Comparison of ENCODE assay signal across 17 cellular contexts in the genomic region with DNA sequence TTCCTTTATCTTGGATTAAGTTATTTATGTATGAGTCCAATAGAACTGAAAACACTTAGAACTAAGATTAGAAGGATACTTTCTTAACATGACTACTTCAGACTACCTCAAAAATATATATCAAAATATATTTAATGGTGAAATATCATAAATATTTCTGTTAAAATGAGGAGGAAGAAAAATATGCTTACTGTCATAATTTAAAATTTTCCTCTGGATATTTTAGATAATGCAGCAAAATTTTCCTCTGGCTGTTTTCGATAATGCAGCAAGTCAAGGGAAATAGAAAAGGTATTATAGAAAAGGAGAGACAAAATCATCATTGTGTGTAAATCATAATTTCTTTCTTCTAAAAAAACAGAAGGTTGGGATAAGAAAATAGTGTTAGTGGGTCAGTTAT.
A peak's percentile ranks its signal among the peaks of the same experiment; 100 is the strongest.
DNase-seq lines count a peak whose midpoint lies in the region; ATAC-seq and TF ChIP-seq lines count a peak whose summit lies in the region.
"Had no signal": no experiment of that assay in that cellular context is flagged by ENCODE, and none has a peak within 500 bp of the region (broad histone marks: within the 10 kb centered on the region; RNA-seq: fewer than 3 reads in every experiment).

No MANE protein-coding gene starts in this region.

- H3K4me1 Mint-ChIP-seq in nephron progenitor cell: peaks cover 22% of the 10 kb centered on the region

- H3K36me3 ChIP-seq in ACC112 (ENCODE audit: insufficient read depth, low read length): no peaks in the 10 kb centered on the region
- no peaks in the 10 kb centered on the region for H3K36me3 ChIP-seq in endocrine pancreas (ENCODE audit: control insufficient read depth, insufficient read depth, low read length)
- H3K36me3 ChIP-seq in mesendoderm (ENCODE audit: control insufficient read depth, insufficient read depth, low read length): no peaks in the 10 kb centered on the region
- H3K36me3 ChIP-seq in PC-9 (ENCODE audit: low read depth): no peaks in the 10 kb centered on the region

- no peaks in the 10 kb centered on the region for H4K20me1 ChIP-seq in PC-9 (ENCODE audit: insufficient read depth)

- peak overlapping the region; percentile 70 for H3K4me3 Mint-ChIP-seq in nephron progenitor cell
- H3K4me3 Mint-ChIP-seq: activated naive CD4-positive, alpha-beta T cell treated with anti-CD3 and anti-CD28 coated beads, Interleukin-2, amount 10 ng/mL, durations not matched to agents 7 days and 5 days had no signal

- DNase-seq in NB4 (ENCODE audit: low read depth) (no peak), nephron progenitor cell (no peak), mesendoderm (no peak), PC-9 (no peak)
- DNase-seq: activated T-cell treated with anti-CD3 and anti-CD28 coated beads for 4 hours; COR-L47; effector memory CD4-positive, alpha-beta T cell; NK-92 treated with Interleukin-12 subunit alpha and Interleukin-12 subunit beta, amount 100 ng/mL, for 24 hours; occipital lobe; stimulated activated CD4-positive, alpha-beta T cell treated with anti-CD3 and anti-CD28 coated beads, Interleukin-12 subunit alpha, Interleukin-12 subunit beta, amount 100 ng/mL, for 4 hours had no signal

- H2AK5ac ChIP-seq in mesendoderm (ENCODE audit: low read length): no peak overlapping the region

- H3K9me3 Mint-ChIP-seq in nephron progenitor cell: peaks cover 3% of the 10 kb centered on the region
- H3K9me3 Mint-ChIP-seq: activated naive CD4-positive, alpha-beta T cell treated with anti-CD3 and anti-CD28 coated beads, Interleukin-2, amount 10 ng/mL, durations not matched to agents 7 days and 5 days had no signal

- BruUV-seq in PC-9 (replicated peaks; lab: Mats Ljungman, UMichigan): no TSS peak

- H2AFZ ChIP-seq in ACC112 (ENCODE audit: low read length, unreplicated experiment) (peak overlapping the region; percentile 77), PC-9 (no peak overlapping the region)

- TF ChIP-seq POLR2A in NB4 (IDR thresholded peaks at IDR 0.05; ENCODE audit: extremely low read depth, insufficient read length): no peak

- H3K4ac ChIP-seq in mesendoderm (ENCODE audit: low read depth, low read length): no peak overlapping the region

- WGBS in mesendoderm (ENCODE audit: extremely low coverage, insufficient coverage, low lambda C conversion rate): no CpG with 5 or more reads among the region's 1 CpG

- no peak overlapping the region for H2BK5ac ChIP-seq in mesendoderm (ENCODE audit: low read length)

- no peak overlapping the region for H3K56ac ChIP-seq in mesendoderm (ENCODE audit: low read length)

- H3K27me3 Mint-ChIP-seq in nephron progenitor cell (ENCODE audit: low read depth, poor library complexity): peaks cover 3% of the 10 kb centered on the region

- no peak overlapping the region for H2BK120ac ChIP-seq in mesendoderm (ENCODE audit: low read depth, low read length)

- intact Hi-C loops in PC-9 (cut with micrococcal nuclease; ENCODE audit: unreplicated experiment): loop anchor here (5.0 kb wide), 1 partner anchor 1589 kb away; no protein-coding TSS in a partner anchor

- H3K4me1 ChIP-seq in ACC112 (ENCODE audit: control insufficient read depth, insufficient read depth, low read length, unreplicated experiment): no peaks in the 10 kb centered on the region
- peaks cover 4% of the 10 kb centered on the region for H3K4me1 ChIP-seq in endocrine pancreas (ENCODE audit: control insufficient read depth, insufficient read depth, low read length)
- peaks cover 1% of the 10 kb centered on the region for H3K4me1 ChIP-seq in mesendoderm (ENCODE audit: control insufficient read depth, low read depth, low read length)
- no peaks in the 10 kb centered on the region for H3K4me1 ChIP-seq in PC-9 (replicated peaks; ENCODE audit: insufficient read depth)

- H3K27ac Mint-ChIP-seq in nephron progenitor cell: no peak overlapping the region
- H3K27ac Mint-ChIP-seq: activated CD4-positive, alpha-beta T cell treated with anti-CD3 and anti-CD28 coated beads, Interleukin-2, amount 10 ng/mL, durations not matched to agents 24 days and 14 days; activated naive CD4-positive, alpha-beta T cell treated with anti-CD3 and anti-CD28 coated beads, Interleukin-2, amount 10 ng/mL, durations not matched to agents 7 days and 5 days had no signal

- H3K27ac ChIP-seq in ACC112 (ENCODE audit: low read depth, low read length): peak overlapping the region; percentile 46
- no peak overlapping the region for H3K27ac ChIP-seq in mesendoderm (ENCODE audit: low read depth, low read length)
- H3K27ac ChIP-seq in PC-9: no peak overlapping the region

- H3F3A ChIP-seq in PC-9 (ENCODE audit: insufficient read depth, low read depth): no peaks in the 10 kb centered on the region

- no peaks in the 10 kb centered on the region for H3K79me1 ChIP-seq in mesendoderm (ENCODE audit: low read length)

- H4K8ac ChIP-seq in mesendoderm (ENCODE audit: low read depth, low read length): no peak overlapping the region

- H3K9me3 ChIP-seq in endocrine pancreas (ENCODE audit: control insufficient read depth, low read length) (no peaks in the 10 kb centered on the region), PC-9 (ENCODE audit: insufficient read depth, low read depth) (no peaks in the 10 kb centered on the region)

- H4K5ac ChIP-seq in mesendoderm (ENCODE audit: low read length): no peak overlapping the region

- H3K18ac ChIP-seq in mesendoderm (ENCODE audit: low read length): no peak overlapping the region

- H3K27me3 ChIP-seq in ACC112 (ENCODE audit: insufficient read depth, low read length) (no peaks in the 10 kb centered on the region), endocrine pancreas (ENCODE audit: control insufficient read depth, insufficient read depth, low read length) (no peaks in the 10 kb centered on the region), mesendoderm (ENCODE audit: insufficient read depth, low read length, poor library complexity) (no peaks in the 10 kb centered on the region), PC-9 (ENCODE audit: insufficient read depth, low read depth) (no peaks in the 10 kb centered on the region)

- no peaks in the 10 kb centered on the region for H3K79me2 ChIP-seq in ACC112 (ENCODE audit: control insufficient read depth, insufficient read depth, low read length, unreplicated experiment)
- no peaks in the 10 kb centered on the region for H3K79me2 ChIP-seq in mesendoderm (ENCODE audit: control insufficient read depth, insufficient read depth, low read length)
- no peaks in the 10 kb centered on the region for H3K79me2 ChIP-seq in PC-9 (ENCODE audit: low read depth)

- peak overlapping the region; percentile 77 for H3K4me3 ChIP-seq in ACC112 (ENCODE audit: low read depth, low read length)
- H3K4me3 ChIP-seq in NB4 (ENCODE audit: low read depth, low read length): peak overlapping the region; percentile 33
- peak overlapping the region; percentile 84 for H3K4me3 ChIP-seq in endocrine pancreas (ENCODE audit: control insufficient read depth, insufficient read depth, low read length)
- H3K4me3 ChIP-seq in mesendoderm (ENCODE audit: low read length): no peak overlapping the region
- no peak overlapping the region for H3K4me3 ChIP-seq in PC-9

- H3K9ac ChIP-seq in endocrine pancreas (ENCODE audit: control insufficient read depth, insufficient read depth, low read length) (no peak overlapping the region), mesendoderm (ENCODE audit: low read length) (no peak overlapping the region)

- no peak overlapping the region for H3K23ac ChIP-seq in mesendoderm (ENCODE audit: low read length)

- TF ChIP-seq CTCF in NB4 (IDR thresholded peaks at IDR 0.05; ENCODE audit: low read depth, low read length) (no peak), nephron progenitor cell (IDR thresholded peaks at IDR 0.05) (no peak), PC-9 (conservative IDR thresholded peaks at IDR 0.05) (no peak)

- H2BK15ac ChIP-seq in mesendoderm (replicated peaks; ENCODE audit: low read depth): no peak overlapping the region

- POLR2A ChIA-PET in PC-9 (lab: Charles Lee; ENCODE audit: unreplicated experiment): no interaction called here

- H3K36me3 Mint-ChIP-seq in nephron progenitor cell (ENCODE audit: low read depth): no peaks in the 10 kb centered on the region
- H3K36me3 Mint-ChIP-seq: activated naive CD4-positive, alpha-beta T cell treated with anti-CD3 and anti-CD28 coated beads, Interleukin-2, amount 10 ng/mL, durations not matched to agents 7 days and 5 days had no signal

- no peak overlapping the region for H3K4me2 ChIP-seq in mesendoderm (ENCODE audit: low read length)
- H3K4me2 ChIP-seq in PC-9: no peak overlapping the region

- ATAC-seq in HG02642 (IDR thresholded peaks at IDR 0.05; ENCODE audit: poor library complexity, unreplicated experiment) (no peak), GM18873 (IDR thresholded peaks at IDR 0.05; ENCODE audit: low FRiP score, unreplicated experiment) (no peak)
- ATAC-seq: stimulated activated naive CD8-positive, alpha-beta T cell treated with anti-CD3 and anti-CD28 coated beads, Interleukin-15, Interleukin-2, amounts not matched to agents 100 U/mL and 50 U/mL, for 24 hours had no signal

- no peaks in the 10 kb centered on the region for H3K9me2 ChIP-seq in PC-9 (ENCODE audit: insufficient read depth)

- CTCF ChIA-PET in PC-9 (lab: Charles Lee): no interaction called here

Comparison
In these comparisons a context has a peak if more than half of its experiments do, and no peak if none do; other contexts are left out.
1. H3K4me3 ChIP-seq: peak in ACC112 (single experiment), NB4 (single experiment) and endocrine pancreas (single experiment); none in mesendoderm (single experiment) and PC-9 (single experiment).